8 cellular contexts compared by ENCODE assay signal in genomic region chr22:41301085-41302015, GRCh38. TPM values are rescaled to one million over a fixed set of nuclear protein-coding genes. Genes with fewer than 3 reads are reported as not detected.
A peak's percentile ranks its signal among the peaks of the same experiment; 100 is the strongest.
DNase-seq lines count a peak whose midpoint lies in the region; ATAC-seq, FAIRE-seq and TF ChIP-seq lines count a peak whose summit lies in the region.

ZC3H7B (plus strand) TSS chr22:41301525; CDS start chr22:41320661, 19,136 bp downstream.

- H3K27ac Mint-ChIP-seq in WTC11, result peak within 1 kb of the TSS; percentile 6; the same call in 1 of the 2 replicates

- H3K4me1 Mint-ChIP-seq in WTC11, result peaks cover 18% of the 10 kb centered on the region

- no peaks in the 10 kb centered on the region for H3K9me3 Mint-ChIP-seq in WTC11

- peaks cover 51% of the 10 kb centered on the region for H3K79me2 ChIP-seq in ACC112 (ENCODE audit: control insufficient read depth, insufficient read depth, low read length, unreplicated experiment)

- H3K36me3 ChIP-seq in ACC112 (ENCODE audit: insufficient read depth, low read length), result no peaks in the 10 kb centered on the region
- H3K36me3 ChIP-seq in bronchial epithelial cell (ENCODE audit: control insufficient read depth, insufficient read depth, low read length), result no peaks in the 10 kb centered on the region

- FAIRE-seq in bronchial epithelial cell (lab: Jason Lieb, UNC), result no peak

- H3K27me3 ChIP-seq in ACC112 (ENCODE audit: insufficient read depth, low read length), result no peaks in the 10 kb centered on the region
- H3K27me3 ChIP-seq in bronchial epithelial cell (ENCODE audit: control insufficient read depth, insufficient read depth, low read length), result no peaks in the 10 kb centered on the region

- H3K4me3 ChIP-seq in ACC112 (ENCODE audit: low read depth, low read length), result peak within 1 kb of the TSS; percentile 88
- H3K4me3 ChIP-seq in bronchial epithelial cell (ENCODE audit: low read depth, low read length), result peak within 1 kb of the TSS; percentile 73

- POLR2A ChIA-PET in WTC11 (lab: Charles Lee), result interaction anchor here (0.5 to 2.8 kb wide), 7 partner anchors 8 to 349 kb away, joined by 3 to 10 read pairs (median 3); partner anchors contain the start of genes RANGAP1 and TEF

- peak; percentile 77 for TF ChIP-seq POLR2A in GM18526 (IDR thresholded peaks at IDR 0.05; ENCODE audit: extremely low read depth, insufficient read length)

- ATAC-seq in HG03066 (IDR thresholded peaks at IDR 0.05; ENCODE audit: low read depth, unreplicated experiment) (peak; percentile 81), WTC11 (peak; percentile 89)

- TF ChIP-seq CTCF in WTC11 (IDR thresholded peaks at IDR 0.05) (no peak), bronchial epithelial cell (IDR thresholded peaks at IDR 0.05; ENCODE audit: insufficient read depth, low read length, severe bottlenecking) (peak; percentile 66)

- peaks cover 6% of the 10 kb centered on the region for H3K36me3 Mint-ChIP-seq in WTC11

- no peaks in the 10 kb centered on the region for H3K27me3 Mint-ChIP-seq in WTC11 (ENCODE audit: low read depth)

- H2AFZ ChIP-seq in ACC112 (ENCODE audit: low read length, unreplicated experiment), result peak within 1 kb of the TSS; percentile 33

- DNase-seq in NCI-H2171 treated with DMSO at 0.1 percent for 48 hours (lab: John Stamatoyannopoulos, UW) (peak; percentile 90), WTC11 (ENCODE audit: low spot score) (peak; percentile 83), bronchial epithelial cell (ENCODE audit: low read depth) (peak; percentile 64), inferior parietal cortex (ENCODE audit: extremely low spot score) (peak; percentile 78)
- peak; percentile 69 to 71 for DNase-seq in stimulated activated CD4-positive, alpha-beta T cell treated with anti-CD3 and anti-CD28 coated beads, Interleukin-12 subunit alpha, Interleukin-12 subunit beta, amount 100 ng/mL, for 24 hours (ENCODE audit: low read depth in 2 of 2)

- peak within 1 kb of the TSS; percentile 55 for H3K27ac ChIP-seq in ACC112 (ENCODE audit: low read depth, low read length)

- peak within 1 kb of the TSS; percentile 74 for H3K4me3 Mint-ChIP-seq in WTC11

- H3K4me1 ChIP-seq in ACC112 (ENCODE audit: control insufficient read depth, insufficient read depth, low read length, unreplicated experiment), result peaks cover 19% of the 10 kb centered on the region

- CTCF ChIA-PET in WTC11 (lab: Charles Lee), result interaction anchor here (0.8 to 2.3 kb wide), 11 partner anchors 9 to 223 kb away, joined by 3 to 10 read pairs (median 6); partner anchors contain the start of genes RANGAP1 and TEF

TF ChIP-seq in WTC11, 78 proteins besides CTCF, POLR2A, EP300 and RAD21:
- no peak for TF ChIP-seq CREB1 (CRISPR knock-in tag; IDR thresholded peaks at IDR 0.05)
- TF ChIP-seq GABPB1 (CRISPR knock-in tag; IDR thresholded peaks at IDR 0.05), result peak; percentile 38; the same call in 1 of the 2 replicates
- TF ChIP-seq, protein P1, sequence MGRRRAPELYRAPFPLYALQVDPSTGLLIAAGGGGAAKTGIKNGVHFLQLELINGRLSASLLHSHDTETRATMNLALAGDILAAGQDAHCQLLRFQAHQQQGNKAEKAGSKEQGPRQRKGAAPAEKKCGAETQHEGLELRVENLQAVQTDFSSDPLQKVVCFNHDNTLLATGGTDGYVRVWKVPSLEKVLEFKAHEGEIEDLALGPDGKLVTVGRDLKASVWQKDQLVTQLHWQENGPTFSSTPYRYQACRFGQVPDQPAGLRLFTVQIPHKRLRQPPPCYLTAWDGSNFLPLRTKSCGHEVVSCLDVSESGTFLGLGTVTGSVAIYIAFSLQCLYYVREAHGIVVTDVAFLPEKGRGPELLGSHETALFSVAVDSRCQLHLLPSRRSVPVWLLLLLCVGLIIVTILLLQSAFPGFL (CRISPR knock-in tag; IDR thresholded peaks at IDR 0.05; ENCODE audit: borderline replicate concordance), result no peak
- TF ChIP-seq USF2 (CRISPR knock-in tag; IDR thresholded peaks at IDR 0.05), result no peak
- no peak for TF ChIP-seq ELF4 (CRISPR knock-in tag; IDR thresholded peaks at IDR 0.05; ENCODE audit: low read depth)
- TF ChIP-seq ESRRA (CRISPR knock-in tag; IDR thresholded peaks at IDR 0.05; ENCODE audit: borderline replicate concordance), result no peak
- TF ChIP-seq ZNF423 (CRISPR knock-in tag; IDR thresholded peaks at IDR 0.05), result peak; percentile 62
- no peak for TF ChIP-seq ZNF263 (CRISPR knock-in tag; IDR thresholded peaks at IDR 0.05; ENCODE audit: low read depth)
- no peak for TF ChIP-seq TCF7 (CRISPR knock-in tag; IDR thresholded peaks at IDR 0.05; ENCODE audit: low read depth)
- peak; percentile 53; the same call in 1 of the 2 replicates for TF ChIP-seq SP1 (CRISPR knock-in tag; conservative IDR thresholded peaks at IDR 0.05)
- 0 out of 2 replicates have a peak, but pooled peaks have one; percentile 34 for TF ChIP-seq ARID4B (CRISPR knock-in tag; IDR thresholded peaks at IDR 0.05; ENCODE audit: borderline replicate concordance)
- peak; percentile 55; the same call in 1 of the 2 replicates for TF ChIP-seq MAX (CRISPR knock-in tag; IDR thresholded peaks at IDR 0.05)
- no peak for TF ChIP-seq AR (CRISPR knock-in tag; IDR thresholded peaks at IDR 0.05)

RNA-seq across cellular contexts. Expression of gene ZC3H7B, which starts in this region (rescaled TPM):
- total RNA-seq in WTC11 (2021) (61.6 to 64.7 TPM (median 64.7 TPM) in 3 replicates), bronchial epithelial cell (14.5 and 21.9 TPM in 2 replicates)

Comparison
In these comparisons a context has a peak if more than half of its experiments do, and no peak if none do; other contexts are left out.
1. Peak in every context shown above with its lines: DNase-seq, ATAC-seq, H3K4me3 ChIP-seq and H3K27ac ChIP-seq.